ENCODE assay signal across 1 cellular context in genomic region chr3:93969997-93970396, GRCh38.
TF ChIP-seq lines count a peak whose summit lies in the region.

No MANE protein-coding gene starts in this region.

TF ChIP-seq in K562, 482 proteins besides CTCF, POLR2A, EP300 and RAD21 (continues in another document):
- TF ChIP-seq SMARCC2 (IDR thresholded peaks at IDR 0.05; ENCODE audit: low read depth) (peak; percentile 62), TEAD4 (IDR thresholded peaks at IDR 0.05; ENCODE audit: low read length) (peak; percentile 16; the same call in 1 of the 2 replicates), TEAD4 (CRISPR knock-in tag; IDR thresholded peaks at IDR 0.05; ENCODE audit: borderline replicate concordance) (no peak), SIRT6 (IDR thresholded peaks at IDR 0.05; ENCODE audit: low read depth, low read length) (no peak), TCF3 (CRISPR knock-in tag; IDR thresholded peaks at IDR 0.05) (peak; percentile 46), FOSL1 (tag; conservative IDR thresholded peaks at IDR 0.05) (peak; percentile 91), CREB1 (IDR thresholded peaks at IDR 0.05) (no peak), CREB1 (CRISPR knock-in tag; IDR thresholded peaks at IDR 0.05) (no peak), PCBP1 (IDR thresholded peaks at IDR 0.05; ENCODE audit: low read depth, low read length, poor library complexity, severe bottlenecking) (no peak), ZNF511 (CRISPR knock-in tag; IDR thresholded peaks at IDR 0.05) (no peak), NFATC3 (IDR thresholded peaks at IDR 0.05) (peak; percentile 92), SMARCE1 (IDR thresholded peaks at IDR 0.05) (peak; percentile 85), PURB (CRISPR knock-in tag; IDR thresholded peaks at IDR 0.05; ENCODE audit: low read depth) (no peak), SMARCA4 (IDR thresholded peaks at IDR 0.05) (peak; percentile 74), HDAC3 (IDR thresholded peaks at IDR 0.05; ENCODE audit: borderline replicate concordance, partially characterized antibody) (no peak), JUND (IDR thresholded peaks at IDR 0.05; ENCODE audit: borderline replicate concordance, low read depth, low read length) (peak; percentile 79), JUND (tag; IDR thresholded peaks at IDR 0.05; ENCODE audit: borderline replicate concordance, low read depth, low read length) (peak; percentile 77; the same call in 2 of the 3 replicates), DPF2 (IDR thresholded peaks at IDR 0.05) (peak; percentile 69), ERF (CRISPR knock-in tag; IDR thresholded peaks at IDR 0.05) (no peak), ARID1B (IDR thresholded peaks at IDR 0.05) (peak; percentile 77), CBFA2T3 (IDR thresholded peaks at IDR 0.05) (peak; percentile 36), E4F1 (CRISPR knock-in tag; IDR thresholded peaks at IDR 0.05; ENCODE audit: borderline replicate concordance) (no peak), HDAC2 (IDR thresholded peaks at IDR 0.05) (no peak), ZFX (CRISPR knock-in tag; IDR thresholded peaks at IDR 0.05) (0 out of 2 replicates have a peak, but pooled peaks have one; percentile 2), STAT6 (CRISPR knock-in tag; IDR thresholded peaks at IDR 0.05) (no peak), SPI1 (IDR thresholded peaks at IDR 0.05; ENCODE audit: borderline replicate concordance, low read depth, low read length) (peak; percentile 27; the same call in 1 of the 2 replicates), SMAD2 (IDR thresholded peaks at IDR 0.05; ENCODE audit: low read depth, low read length) (no peak), FOXA1 (IDR thresholded peaks at IDR 0.05; ENCODE audit: borderline replicate concordance) (no peak), SRF (CRISPR knock-in tag; IDR thresholded peaks at IDR 0.05) (peak in 1 of 2 experiments; percentile 56; a peak in 1 of 4 replicates)
- TF ChIP-seq, protein P1, sequence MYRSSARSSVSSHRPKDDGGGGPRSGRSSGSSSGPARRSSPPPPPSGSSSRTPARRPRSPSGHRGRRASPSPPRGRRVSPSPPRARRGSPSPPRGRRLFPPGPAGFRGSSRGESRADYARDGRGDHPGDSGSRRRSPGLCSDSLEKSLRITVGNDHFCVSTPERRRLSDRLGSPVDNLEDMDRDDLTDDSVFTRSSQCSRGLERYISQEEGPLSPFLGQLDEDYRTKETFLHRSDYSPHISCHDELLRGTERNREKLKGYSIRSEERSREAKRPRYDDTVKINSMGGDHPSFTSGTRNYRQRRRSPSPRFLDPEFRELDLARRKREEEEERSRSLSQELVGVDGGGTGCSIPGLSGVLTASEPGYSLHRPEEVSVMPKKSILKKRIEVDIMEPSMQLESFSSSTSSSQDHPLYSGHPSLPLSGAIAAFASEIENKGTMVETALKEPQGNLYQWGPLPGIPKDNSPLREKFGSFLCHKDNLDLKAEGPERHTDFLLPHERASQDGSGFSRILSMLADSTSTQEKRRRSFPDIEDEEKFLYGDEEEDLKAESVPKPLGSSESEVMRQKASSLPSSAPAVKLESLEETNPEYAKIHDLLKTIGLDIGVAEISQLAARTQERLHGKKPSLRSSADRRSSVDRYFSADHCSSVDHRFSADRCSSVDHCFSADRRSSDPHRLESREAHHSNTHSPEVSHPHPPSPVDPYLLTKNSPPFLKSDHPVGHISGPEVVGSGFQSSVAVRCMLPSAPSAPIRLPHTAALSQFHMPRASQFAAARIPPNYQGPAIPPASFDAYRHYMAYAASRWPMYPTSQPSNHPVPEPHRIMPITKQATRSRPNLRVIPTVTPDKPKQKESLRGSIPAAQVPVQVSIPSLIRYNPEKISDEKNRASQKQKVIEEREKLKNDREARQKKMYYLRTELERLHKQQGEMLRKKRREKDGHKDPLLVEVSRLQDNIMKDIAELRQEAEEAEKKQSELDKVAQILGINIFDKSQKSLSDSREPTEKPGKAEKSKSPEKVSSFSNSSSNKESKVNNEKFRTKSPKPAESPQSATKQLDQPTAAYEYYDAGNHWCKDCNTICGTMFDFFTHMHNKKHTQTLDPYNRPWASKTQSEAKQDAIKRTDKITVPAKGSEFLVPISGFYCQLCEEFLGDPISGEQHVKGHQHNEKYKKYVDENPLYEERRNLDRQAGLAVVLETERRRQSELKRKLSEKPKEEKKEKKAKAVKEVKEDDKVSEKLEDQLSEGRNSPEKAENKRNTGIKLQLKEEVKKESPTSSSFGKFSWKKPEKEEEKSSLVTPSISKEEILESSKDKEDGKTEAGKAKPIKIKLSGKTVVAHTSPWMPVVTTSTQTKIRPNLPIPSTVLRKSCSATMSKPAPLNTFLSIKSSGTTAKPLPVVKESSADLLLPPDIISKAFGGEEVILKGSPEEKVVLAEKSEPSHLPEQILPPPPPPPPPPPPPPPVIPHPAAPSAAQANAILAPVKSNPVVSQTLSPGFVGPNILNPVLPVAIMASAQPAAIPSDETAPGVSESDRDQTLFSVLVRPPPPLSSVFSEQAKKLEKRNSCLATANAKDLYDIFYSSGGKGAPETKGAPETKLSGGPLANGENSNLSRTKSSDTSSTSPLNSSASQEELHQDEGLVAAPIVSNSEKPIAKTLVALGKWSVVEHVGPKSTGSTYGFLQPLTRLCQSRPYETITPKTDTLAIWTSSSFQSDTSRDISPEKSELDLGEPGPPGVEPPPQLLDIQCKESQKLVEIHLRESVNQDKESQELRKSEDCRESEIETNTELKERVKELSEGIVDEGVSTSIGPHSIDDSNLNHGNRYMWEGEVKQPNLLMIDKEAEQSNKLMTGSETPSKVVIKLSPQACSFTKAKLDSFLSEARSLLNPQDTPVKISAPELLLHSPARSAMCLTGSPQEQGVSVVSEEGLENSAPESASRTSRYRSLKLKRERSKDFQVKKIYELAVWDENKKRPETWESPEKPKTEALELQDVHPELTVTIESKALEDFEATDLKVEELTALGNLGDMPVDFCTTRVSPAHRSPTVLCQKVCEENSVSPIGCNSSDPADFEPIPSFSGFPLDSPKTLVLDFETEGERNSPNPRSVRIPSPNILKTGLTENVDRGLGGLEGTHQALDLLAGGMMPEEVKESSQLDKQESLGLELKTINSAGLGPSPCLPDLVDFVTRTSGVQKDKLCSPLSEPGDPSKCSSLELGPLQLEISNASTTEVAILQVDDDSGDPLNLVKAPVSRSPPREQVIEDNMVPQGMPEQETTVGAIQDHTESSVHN (IDR thresholded peaks at IDR 0.05; ENCODE audit: borderline replicate concordance in 1 of 2, low read depth in 1 of 2), result no peak
- TF ChIP-seq, protein P2, sequence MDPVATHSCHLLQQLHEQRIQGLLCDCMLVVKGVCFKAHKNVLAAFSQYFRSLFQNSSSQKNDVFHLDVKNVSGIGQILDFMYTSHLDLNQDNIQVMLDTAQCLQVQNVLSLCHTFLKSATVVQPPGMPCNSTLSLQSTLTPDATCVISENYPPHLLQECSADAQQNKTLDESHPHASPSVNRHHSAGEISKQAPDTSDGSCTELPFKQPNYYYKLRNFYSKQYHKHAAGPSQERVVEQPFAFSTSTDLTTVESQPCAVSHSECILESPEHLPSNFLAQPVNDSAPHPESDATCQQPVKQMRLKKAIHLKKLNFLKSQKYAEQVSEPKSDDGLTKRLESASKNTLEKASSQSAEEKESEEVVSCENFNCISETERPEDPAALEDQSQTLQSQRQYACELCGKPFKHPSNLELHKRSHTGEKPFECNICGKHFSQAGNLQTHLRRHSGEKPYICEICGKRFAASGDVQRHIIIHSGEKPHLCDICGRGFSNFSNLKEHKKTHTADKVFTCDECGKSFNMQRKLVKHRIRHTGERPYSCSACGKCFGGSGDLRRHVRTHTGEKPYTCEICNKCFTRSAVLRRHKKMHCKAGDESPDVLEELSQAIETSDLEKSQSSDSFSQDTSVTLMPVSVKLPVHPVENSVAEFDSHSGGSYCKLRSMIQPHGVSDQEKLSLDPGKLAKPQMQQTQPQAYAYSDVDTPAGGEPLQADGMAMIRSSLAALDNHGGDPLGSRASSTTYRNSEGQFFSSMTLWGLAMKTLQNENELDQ (CRISPR knock-in tag; IDR thresholded peaks at IDR 0.05; ENCODE audit: borderline replicate concordance), result no peak
- TF ChIP-seq, protein P3, sequence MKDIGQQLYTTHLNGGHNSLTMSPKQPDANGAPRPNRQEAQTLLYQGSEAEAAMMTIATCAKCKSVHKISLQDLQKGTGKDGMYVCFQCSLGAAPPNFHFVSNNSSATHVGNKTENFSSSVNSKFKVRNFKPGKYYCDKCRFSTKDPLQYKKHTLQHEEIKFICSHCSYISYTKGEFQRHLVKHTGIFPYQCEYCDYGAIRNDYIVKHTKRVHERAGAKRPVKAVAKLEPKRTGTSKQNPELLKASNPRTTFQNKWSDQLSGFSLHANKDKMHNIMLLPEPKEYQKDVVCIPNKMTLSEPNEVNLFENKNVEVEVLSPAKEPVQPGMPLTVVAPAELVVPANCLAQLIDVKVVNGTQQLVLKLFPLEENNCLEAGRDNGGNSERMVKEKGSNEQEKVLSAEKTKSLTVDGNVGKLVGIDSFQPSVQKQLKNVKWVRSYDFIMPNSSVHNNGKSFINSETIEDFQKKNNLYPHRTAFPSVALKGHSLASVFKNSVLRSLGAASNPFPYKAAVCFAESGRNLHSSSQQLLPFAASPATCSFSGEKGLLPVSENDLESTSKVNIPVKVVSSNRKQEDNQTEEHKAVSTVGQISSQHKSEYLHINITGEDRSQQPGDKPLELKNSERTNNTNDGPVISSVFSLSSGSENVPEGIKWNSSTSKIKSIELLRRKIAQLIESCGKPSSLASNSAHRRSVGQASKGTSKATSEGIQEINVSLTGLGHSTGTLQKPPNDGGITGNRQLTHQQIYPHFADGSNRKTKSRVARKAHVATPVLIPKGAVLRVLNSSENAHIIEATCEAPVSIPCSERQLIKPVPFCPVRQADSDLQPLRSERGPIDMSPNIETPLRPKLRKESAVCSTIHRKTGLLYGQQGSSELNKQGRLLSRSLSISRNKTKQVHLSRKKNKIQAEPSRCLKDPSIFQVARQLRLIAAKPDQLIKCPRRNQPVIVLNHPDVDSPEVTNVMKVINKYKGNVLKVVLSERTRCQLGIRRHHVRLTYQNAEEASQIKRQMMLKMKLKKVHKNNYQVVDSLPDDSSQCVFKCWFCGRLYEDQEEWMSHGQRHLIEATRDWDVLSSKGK (CRISPR knock-in tag; IDR thresholded peaks at IDR 0.05), result no peak
